In genomic region chr2:65072181-65072970, GRCh38 we compare ENCODE assay signal across 13 cellular contexts. TPM values are rescaled to one million over a fixed set of nuclear protein-coding genes. Genes with fewer than 3 reads are reported as not detected.
DNase-seq lines count a peak whose midpoint lies in the region; ATAC-seq, FAIRE-seq and TF ChIP-seq lines count a peak whose summit lies in the region.
"Had no signal": no experiment of that assay in that cellular context is flagged by ENCODE, and none has a peak within 500 bp of the region (broad histone marks: within the 10 kb centered on the region; RNA-seq: fewer than 3 reads in every experiment).

No MANE protein-coding gene starts in this region.

- H3K9me3 ChIP-seq in A549 (no peaks in the 10 kb centered on the region), H9 (ENCODE audit: control insufficient read depth, low read depth, low read length) (no peaks in the 10 kb centered on the region)

- no peak overlapping the region for H3K4me3 Mint-ChIP-seq in H9
- H3K4me3 Mint-ChIP-seq: naive thymus-derived CD4-positive, alpha-beta T cell; T-helper 1 cell treated with Interleukin-12 subunit alpha and Interleukin-12 subunit beta and Interleukin-4 antibody, amounts not matched to agents 30 μg/mL and 1 μg/mL, for 36 hours had no signal

- no peak overlapping the region for H3K56ac ChIP-seq in H9 (ENCODE audit: insufficient read length, low read depth, low read length)

- H3K14ac ChIP-seq in H9 (ENCODE audit: insufficient read depth, low read length) = no peak overlapping the region; the same call in 1 of the 2 replicates

- H2BK120ac ChIP-seq in H9 (ENCODE audit: low read depth, low read length, poor library complexity, severe bottlenecking) = no peak overlapping the region

- no peak for DNase-seq in A549 (ENCODE audit: low read depth in 1 of 2, low spot score in 1 of 2)
- no peak for DNase-seq in H9
- DNase-seq in caudate nucleus (lab: John Stamatoyannopoulos, UW) = no peak
- no peak for DNase-seq in dedifferentiated amniotic fluid mesenchymal stem cell (ENCODE audit: extremely low spot score)
- no peak for DNase-seq in stimulated activated CD8-positive, alpha-beta memory T cell treated with anti-CD3 and anti-CD28 coated beads, Interleukin-4, amount 100 ng/mL, for 48 hours
- DNase-seq: activated T-cell treated with anti-CD3 and anti-CD28 coated beads, Interleukin-2, amount 50 U/mL, for 1 hour; naive thymus-derived CD4-positive, alpha-beta T cell; NCI-H1436 treated with DMSO at 0.1 percent for 48 hours had no signal

- no peak overlapping the region for H4K8ac ChIP-seq in H9 (replicated peaks; ENCODE audit: insufficient read length, low read depth, low read length)

- peaks cover 37% of the 10 kb centered on the region for H3K4me1 ChIP-seq in A549
- H3K4me1 ChIP-seq in H9 (ENCODE audit: insufficient read depth, low read length) = peaks cover 5% of the 10 kb centered on the region; the same call in 1 of the 2 replicates

- peaks cover 2% of the 10 kb centered on the region; the same call in 1 of the 2 replicates for H3K79me2 ChIP-seq in H9 (ENCODE audit: insufficient read depth, low read length)

- H3K4me2 ChIP-seq in A549 (no peak overlapping the region), H9 (ENCODE audit: insufficient read depth, insufficient read length, low read length) (no peak overlapping the region)

- H3T11ph ChIP-seq in H9 (ENCODE audit: low read length) = no peak overlapping the region

- H2AK5ac ChIP-seq in H9 (ENCODE audit: insufficient read length, low read length) = no peak overlapping the region

- no peak overlapping the region for H2AFZ ChIP-seq in H9 (ENCODE audit: low read length)

- TF ChIP-seq RAD21 in A549 (conservative IDR thresholded peaks at IDR 0.05 in 1 of 2, IDR thresholded peaks at IDR 0.05 in 1 of 2) = 0 out of 5 replicates have a peak, but pooled peaks of 1 of the 2 experiments have one; percentile 9

- H3K9ac ChIP-seq in H9 (ENCODE audit: extremely low read depth, insufficient read length, low read length) = no peak overlapping the region

- CTCF ChIA-PET in A549 (lab: Yijun Ruan, JAX) = interaction anchor here (0.5 to 8.8 kb wide), 14 partner anchors 7 to 501 kb away, joined by 3 to 69 read pairs (median 4); partner anchors contain the start of gene RAB1A

- POLR2A ChIA-PET in A549 (lab: Yijun Ruan, JAX) = interaction anchor here (0.6 to 2.5 kb wide), 3 partner anchors 17 to 155 kb away, joined by 3 to 13 read pairs (median 6); partner anchors contain the start of genes ACTR2 and RAB1A

- TF ChIP-seq POLR2A in A549 (IDR thresholded peaks at IDR 0.05; ENCODE audit: low read length) = no peak

- no peak for FAIRE-seq in A549 (lab: Jason Lieb, UNC)
- FAIRE-seq: islet of Langerhans had no signal

- H3K79me1 ChIP-seq in H9 (ENCODE audit: insufficient read depth, low read depth, low read length, poor library complexity, severe bottlenecking) = no peaks in the 10 kb centered on the region

- H4K20me1 ChIP-seq in H9 (ENCODE audit: control insufficient read depth, insufficient read depth, insufficient read length) = no peaks in the 10 kb centered on the region

- no peak overlapping the region for H3K23ac ChIP-seq in H9 (ENCODE audit: insufficient read length, low read depth, low read length)

- no peaks in the 10 kb centered on the region for H3K27me3 ChIP-seq in H9 (ENCODE audit: insufficient read depth, low read length)

- peaks cover 31 to 58% (median 51%) of the 10 kb centered on the region in 3 experiments; a peak in 6 of 7 replicates for H3K36me3 Mint-ChIP-seq in H9 (ENCODE audit: insufficient read depth in 1 of 3, low read depth in 3 of 3)

- no peak overlapping the region for H3K27ac ChIP-seq in A549
- H3K27ac ChIP-seq in H9 (ENCODE audit: insufficient read length, low read depth, low read length) = no peak overlapping the region
- peak overlapping the region; percentile 44 for H3K27ac ChIP-seq in VCaP
- no peak overlapping the region for H3K27ac ChIP-seq in caudate nucleus (ENCODE audit: low read depth, low read length)

- no peak overlapping the region for H2BK20ac ChIP-seq in H9 (ENCODE audit: low read depth, low read length, poor library complexity, severe bottlenecking)

- 92% methylated on average over 20 of the region's 20 CpGs for WGBS in A549 (ENCODE audit: missing lambda C conversion rate)
- no CpG with 5 or more reads among the region's 20 CpGs for WGBS in H9 (ENCODE audit: extremely low coverage, insufficient read length, low lambda C conversion rate)

- H3K4me1 Mint-ChIP-seq in H9 = peaks cover 20% of the 10 kb centered on the region in 2 experiments

- H2BK5ac ChIP-seq in H9 (ENCODE audit: insufficient read length, low read length) = no peak overlapping the region

- H2BK15ac ChIP-seq in H9 (ENCODE audit: low read depth, low read length) = no peak overlapping the region

- TF ChIP-seq CTCF in A549 (IDR thresholded peaks at IDR 0.05) (no peak), H9 (conservative IDR thresholded peaks at IDR 0.05) (no peak), VCaP (conservative IDR thresholded peaks at IDR 0.05) (no peak)

- no peak for TF ChIP-seq EP300 in A549 (IDR thresholded peaks at IDR 0.05)

- H3K4me3 ChIP-seq in A549 = no peak overlapping the region

- H4K91ac ChIP-seq in H9 (ENCODE audit: insufficient read length, low read depth, low read length) = no peak overlapping the region

- H3K4ac ChIP-seq in H9 (ENCODE audit: low read depth, low read length) = no peak overlapping the region

- ATAC-seq in A549 (no peak), GM18511 (IDR thresholded peaks at IDR 0.05; ENCODE audit: unreplicated experiment) (peak; percentile 83), HG02840 (IDR thresholded peaks at IDR 0.05; ENCODE audit: low FRiP score, unreplicated experiment) (no peak)
- ATAC-seq: naive thymus-derived CD4-positive, alpha-beta T cell had no signal

- H2BK12ac ChIP-seq in H9 (ENCODE audit: insufficient read length, low read depth, low read length) = no peak overlapping the region

- H3K9me3 Mint-ChIP-seq in H9 = no peaks in the 10 kb centered on the region
- H3K9me3 Mint-ChIP-seq: naive thymus-derived CD4-positive, alpha-beta T cell; T-helper 1 cell treated with Interleukin-12 subunit alpha and Interleukin-12 subunit beta and Interleukin-4 antibody, amounts not matched to agents 30 μg/mL and 1 μg/mL, for 36 hours had no signal

- no peak overlapping the region for H3K18ac ChIP-seq in H9 (ENCODE audit: insufficient read length, low read depth, low read length)

- H3K23me2 ChIP-seq in H9 (ENCODE audit: insufficient read length, low read depth, low read length, poor library complexity, severe bottlenecking) = no peaks in the 10 kb centered on the region

- H3K27ac Mint-ChIP-seq in H9 = peak overlapping the region in 2 of 3 experiments; percentile 14 to 44; a peak in 2 of 7 replicates
- H3K27ac Mint-ChIP-seq: T-helper 1 cell treated with Interleukin-12 subunit alpha and Interleukin-12 subunit beta and Interleukin-4 antibody, amounts not matched to agents 30 μg/mL and 1 μg/mL, for 36 hours had no signal

- no peaks in the 10 kb centered on the region for H3K27me3 Mint-ChIP-seq in H9 (ENCODE audit: low read depth)
- H3K27me3 Mint-ChIP-seq: naive thymus-derived CD4-positive, alpha-beta T cell had no signal

- H4K5ac ChIP-seq in H9 (ENCODE audit: insufficient read length, low read depth, low read length) = no peak overlapping the region

TF ChIP-seq in A549, 52 proteins besides CTCF, POLR2A, EP300 and RAD21:
- TF ChIP-seq PBX3 (IDR thresholded peaks at IDR 0.05) (no peak), ZNF302 (CRISPR knock-in tag; IDR thresholded peaks at IDR 0.05) (no peak), POLR2AphosphoS2 (conservative IDR thresholded peaks at IDR 0.05; ENCODE audit: low read length) (peak; percentile 54; the same call in 1 of the 2 replicates), CBX2 (IDR thresholded peaks at IDR 0.05; ENCODE audit: borderline replicate concordance, low read depth) (no peak), HEYL (CRISPR knock-in tag; IDR thresholded peaks at IDR 0.05) (no peak), ELK1 (IDR thresholded peaks at IDR 0.05; ENCODE audit: low read depth, low read length) (no peak), FOSB (CRISPR knock-in tag; IDR thresholded peaks at IDR 0.05) (no peak)

RNA-seq across cellular contexts. Expression of gene CEP68, which starts 16.2 kb away (rescaled TPM):
- 9.2 and 9.3 TPM in 2 replicates for polyA plus RNA-seq in A549 (2011; rRNA removed)
- 5.7 and 9.1 TPM in 2 replicates for polyA plus RNA-seq in A549 (2012; cell fraction: cytosol; rRNA removed)
- polyA plus RNA-seq in A549 (2012; cell fraction: nucleus; rRNA removed) = 10.7 TPM in 2 replicates
- 6.3 to 6.9 TPM (median 6.8 TPM) in 3 replicates for polyA plus RNA-seq in A549 (2017; fragmentation: RNase III; extraction: RNeasy Plus Mini Kit Qiagen cat#74134 plus additional on column Dnase treatment)
- 12.6 and 14.2 TPM in 2 replicates for polyA minus RNA-seq in A549 (2011; rRNA and poly(A)+ RNA removed)
- total RNA-seq in H9 (2021) = 18.5 and 20.2 TPM in 2 replicates

RNA-seq across cellular contexts. Expression of gene RAB1A, which starts 57.5 kb away (rescaled TPM):
- polyA plus RNA-seq in A549 (2011; rRNA removed) (351 and 417 TPM in 2 replicates), A549 (2017; fragmentation: RNase III; extraction: RNeasy Plus Mini Kit Qiagen cat#74134 plus additional on column Dnase treatment) (269 to 320 TPM (median 308 TPM) in 3 replicates)
- polyA plus RNA-seq in A549 (2012; cell fraction: cytosol; rRNA removed) = 166 and 174 TPM in 2 replicates
- 34.8 and 53.4 TPM in 2 replicates for polyA plus RNA-seq in A549 (2012; cell fraction: nucleus; rRNA removed)
- 60.8 and 99.9 TPM in 2 replicates for polyA minus RNA-seq in A549 (2011; rRNA and poly(A)+ RNA removed)
- total RNA-seq in H9 (2021) = 112 and 119 TPM in 2 replicates
